ENCODE assay signal across 8 cellular contexts in genomic region chr18:35267809-35268208, GRCh38. TPM values are rescaled to one million over a fixed set of nuclear protein-coding genes. Genes with fewer than 3 reads are reported as not detected.
DNase-seq lines count a peak whose midpoint lies in the region; ATAC-seq and TF ChIP-seq lines count a peak whose summit lies in the region.

No MANE protein-coding gene starts in this region.

- WGBS in esophagus squamous epithelium, 2 donors, result 43 to 44% methylated on average over 11 to 23 of the region's 30 CpGs

- H3K36me3 ChIP-seq in esophagus squamous epithelium, result peaks cover 0 to 15% (median 0%) of the 10 kb centered on the region in 3 donors

- TF ChIP-seq POLR2A in esophagus squamous epithelium (IDR thresholded peaks at IDR 0.05), result no peak

- DNase-seq in D341Med (ENCODE audit: low spot score) (peak; percentile 52), esophagus squamous epithelium (lab: John Stamatoyannopoulos, UW) (no peak), retinal pigment epithelial cell (ENCODE audit: low read depth) (no peak), AML-193 (lab: John Stamatoyannopoulos, UW) (no peak), GM10248 (ENCODE audit: extremely low spot score) (no peak), epidermal melanocyte (ENCODE audit: insufficient read length, low spot score) (no peak)
- peak; percentile 13 to 18 for DNase-seq in activated CD4-positive, alpha-beta T cell treated with anti-CD3 and anti-CD28 coated beads, Interleukin-2, amount 50 U/mL, for 48 hours

- H3K27me3 ChIP-seq in esophagus squamous epithelium, result no peaks in the 10 kb centered on the region

- peaks cover 0 to 8% (median 0%) of the 10 kb centered on the region in 3 donors for H3K4me1 ChIP-seq in esophagus squamous epithelium

- no peak for ATAC-seq in GM18867 (IDR thresholded peaks at IDR 0.05; ENCODE audit: unreplicated experiment)

- TF ChIP-seq CTCF in esophagus squamous epithelium (IDR thresholded peaks at IDR 0.05) (no peak), retinal pigment epithelial cell (conservative IDR thresholded peaks at IDR 0.05; ENCODE audit: low read depth, low read length) (no peak), GM10248 (IDR thresholded peaks at IDR 0.05; ENCODE audit: control extremely low read depth, extremely low read depth, low read depth, missing control alignments) (no peak)

- CTCF ChIA-PET in GM10248 (lab: Yijun Ruan, JAX), result interaction anchor here (1.2 kb wide), 1 partner anchor 23 kb away, joined by 3 read pairs; no protein-coding TSS in a partner anchor

- POLR2A ChIA-PET in GM10248 (lab: Yijun Ruan, JAX), result no interaction called here

- intact Hi-C loops in esophagus squamous epithelium (cut with DNase I), result no loop called here

- peak overlapping the region in 3 of 4 donors; percentile 35 to 86 (median 73) for H3K27ac ChIP-seq in esophagus squamous epithelium

- H3K9me3 ChIP-seq in esophagus squamous epithelium, result no peaks in the 10 kb centered on the region

- peak overlapping the region; percentile 39 to 76 (median 64) for H3K4me3 ChIP-seq in esophagus squamous epithelium
- peak overlapping the region; percentile 48 for H3K4me3 ChIP-seq in retinal pigment epithelial cell (ENCODE audit: low read length)

RNA-seq across cellular contexts. Expression of gene ZSCAN30, which starts 22.2 kb away (rescaled TPM):
- total RNA-seq in esophagus squamous epithelium, result 10 to 100 TPM in 1 of 4 donors, 1 to 10 TPM in 3; 4.1 to 14.9 (median 8.0) TPM

RNA-seq across cellular contexts. Expression of gene ZNF397, which starts 27.0 kb away (rescaled TPM):
- 10 to 100 TPM; 10.4 to 24.2 (median 15.5) TPM for total RNA-seq in esophagus squamous epithelium

Comparison
In these comparisons a context has a peak if more than half of its experiments do, and no peak if none do; other contexts are left out.
1. DNase-seq: peak in D341Med (single experiment) and activated CD4-positive, alpha-beta T cell treated with anti-CD3 and anti-CD28 coated beads, Interleukin-2, amount 50 U/mL, for 48 hours (2 of 2); none in esophagus squamous epithelium (single experiment), retinal pigment epithelial cell (single experiment), AML-193 (0 of 2), GM10248 (single experiment) and epidermal melanocyte (single experiment).